ENCODE assay signal across 8 cellular contexts in genomic region chr1:31576201-31576669, GRCh38. TPM values are rescaled to one million over a fixed set of nuclear protein-coding genes. Genes with fewer than 3 reads are reported as not detected.
DNase-seq lines count a peak whose midpoint lies in the region.

Gene TINAGL1, plus strand, starts transcription at chr1:31576515. Its CDS starts 634 bp downstream, at chr1:31577149.

- H3K4me1 ChIP-seq in endocrine pancreas (ENCODE audit: control insufficient read depth, insufficient read depth, low read length) (no peaks in the 10 kb centered on the region), mesendoderm (ENCODE audit: control insufficient read depth, low read depth, low read length) (peaks cover 14% of the 10 kb centered on the region), urinary bladder (ENCODE audit: insufficient read depth) (no peaks in the 10 kb centered on the region)

- no peaks in the 10 kb centered on the region for H3K79me1 ChIP-seq in mesendoderm (ENCODE audit: low read length)

- peak within 1 kb of the TSS; percentile 56 for H2BK5ac ChIP-seq in mesendoderm (ENCODE audit: low read length)

- H3K9ac ChIP-seq in endocrine pancreas (ENCODE audit: control insufficient read depth, insufficient read depth, low read length) (peak within 1 kb of the TSS; percentile 42), mesendoderm (ENCODE audit: low read length) (peak within 1 kb of the TSS; percentile 65)

- H4K8ac ChIP-seq in mesendoderm (ENCODE audit: low read depth, low read length), result no peak within 1 kb of the TSS

- peak within 1 kb of the TSS; percentile 55 for H3K4me2 ChIP-seq in mesendoderm (ENCODE audit: low read length)

- H3K56ac ChIP-seq in mesendoderm (ENCODE audit: low read length), result peak within 1 kb of the TSS; percentile 88

- no peak within 1 kb of the TSS for H3K4ac ChIP-seq in mesendoderm (ENCODE audit: low read depth, low read length)

- H4K5ac ChIP-seq in mesendoderm (ENCODE audit: low read length), result no peak within 1 kb of the TSS

- H3K36me3 ChIP-seq in endocrine pancreas (ENCODE audit: control insufficient read depth, insufficient read depth, low read length) (no peaks in the 10 kb centered on the region), mesendoderm (ENCODE audit: control insufficient read depth, insufficient read depth, low read length) (no peaks in the 10 kb centered on the region), urinary bladder (ENCODE audit: insufficient read depth) (no peaks in the 10 kb centered on the region), MG63 (no peaks in the 10 kb centered on the region)

- H3K9me3 ChIP-seq in endocrine pancreas (ENCODE audit: control insufficient read depth, low read length) (no peaks in the 10 kb centered on the region), MG63 (no peaks in the 10 kb centered on the region)

- no peak within 1 kb of the TSS for H3K23ac ChIP-seq in mesendoderm (ENCODE audit: low read length)

- no peaks in the 10 kb centered on the region for H3K79me2 ChIP-seq in mesendoderm (ENCODE audit: control insufficient read depth, insufficient read depth, low read length)

- DNase-seq in activated CD8-positive, alpha-beta memory T cell treated with anti-CD3 and anti-CD28 coated beads for 24 hours, result peak; percentile 52
- DNase-seq in activated CD8-positive, alpha-beta memory T cell treated with anti-CD3 and anti-CD28 coated beads, Interleukin-2, amount 50 U/mL, for 4 hours, result no peak
- DNase-seq in mesendoderm, result peak; percentile 79
- DNase-seq in NCI-H1436 treated with DMSO at 0.1 percent for 48 hours (lab: John Stamatoyannopoulos, UW), result no peak
- no peak for DNase-seq in NCI-H1105 treated with DMSO at 0.1 percent for 48 hours (lab: John Stamatoyannopoulos, UW)
- DNase-seq in MG63, result no peak

- H2AK5ac ChIP-seq in mesendoderm (ENCODE audit: low read length), result no peak within 1 kb of the TSS

- H2BK120ac ChIP-seq in mesendoderm (ENCODE audit: low read depth, low read length), result no peak within 1 kb of the TSS

- no peak within 1 kb of the TSS for H3K18ac ChIP-seq in mesendoderm (ENCODE audit: low read length)

- H2BK15ac ChIP-seq in mesendoderm (replicated peaks; ENCODE audit: low read depth), result no peak within 1 kb of the TSS

- no CpG with 5 or more reads among the region's 25 CpGs for WGBS in mesendoderm (ENCODE audit: extremely low coverage, insufficient coverage, low lambda C conversion rate)
- WGBS in urinary bladder, result 5% methylated on average over 25 of the region's 25 CpGs

- H3K27me3 ChIP-seq in endocrine pancreas (ENCODE audit: control insufficient read depth, insufficient read depth, low read length), result no peaks in the 10 kb centered on the region
- no peaks in the 10 kb centered on the region for H3K27me3 ChIP-seq in mesendoderm (ENCODE audit: insufficient read depth, low read length, poor library complexity)
- no peaks in the 10 kb centered on the region for H3K27me3 ChIP-seq in MG63

- H3K4me3 ChIP-seq in endocrine pancreas (ENCODE audit: control insufficient read depth, insufficient read depth, low read length) (no peak within 1 kb of the TSS), mesendoderm (ENCODE audit: low read length) (no peak within 1 kb of the TSS), urinary bladder (ENCODE audit: low read depth, low read length) (peak within 1 kb of the TSS; percentile 50), MG63 (no peak within 1 kb of the TSS)

- H3K27ac ChIP-seq in mesendoderm (ENCODE audit: low read depth, low read length) (no peak within 1 kb of the TSS), urinary bladder (ENCODE audit: low read depth) (peak within 1 kb of the TSS; percentile 71)

RNA-seq across cellular contexts. Expression of gene TINAGL1, which starts in this region (rescaled TPM):
- 2.5 TPM for polyA plus RNA-seq in mesendoderm (2013, experiment 1 of 2)
- 2.7 TPM for polyA plus RNA-seq in mesendoderm (2013, experiment 2 of 2)
- 94.1 TPM for total RNA-seq in urinary bladder
- polyA plus RNA-seq in urinary bladder, result 155 TPM
- 1.1 TPM in 1 of 2 replicates, not detected in the other for total RNA-seq in MG63 (2014; rRNA removed; shearing (Covaris generic); ENCODE audit: low replicate concordance)

Comparison
In these comparisons a context has a peak if more than half of its experiments do, and no peak if none do; other contexts are left out.
1. RNA of gene TINAGL1 (total RNA-seq): 94.1 TPM in urinary bladder (single experiment); 1.1 TPM in MG63; every median in the first group is over 10 times any median in the second.
2. DNase-seq: peak in activated CD8-positive, alpha-beta memory T cell treated with anti-CD3 and anti-CD28 coated beads for 24 hours (single experiment) and mesendoderm (single experiment); none in activated CD8-positive, alpha-beta memory T cell treated with anti-CD3 and anti-CD28 coated beads, Interleukin-2, amount 50 U/mL, for 4 hours (single experiment), NCI-H1436 treated with DMSO at 0.1 percent for 48 hours (single experiment), NCI-H1105 treated with DMSO at 0.1 percent for 48 hours (single experiment) and MG63 (single experiment).